Comparison of ENCODE assay signal across 8 cellular contexts in the genomic region with DNA sequence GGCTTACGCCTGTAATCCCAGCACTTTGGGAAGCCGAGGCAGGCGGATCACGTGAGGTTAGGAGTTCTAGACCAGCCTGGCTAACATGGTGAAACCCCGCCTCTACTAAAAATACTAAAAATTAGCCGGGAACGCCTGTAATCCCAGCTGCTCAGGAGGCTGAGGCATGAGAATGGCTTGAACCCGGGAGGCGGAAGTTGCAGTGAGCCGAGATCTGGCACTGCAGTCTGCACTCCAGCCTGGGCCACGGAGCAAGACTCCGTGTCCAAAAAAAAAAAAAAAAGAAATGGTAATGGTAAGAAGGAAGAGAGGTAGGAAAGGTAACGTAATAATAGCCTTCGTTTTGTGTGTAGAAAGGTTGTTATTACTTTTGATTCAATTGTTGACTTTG. TPM values are rescaled to one million over a fixed set of nuclear protein-coding genes. Genes with fewer than 3 reads are reported as not detected.
DNase-seq lines count a peak whose midpoint lies in the region; ATAC-seq, FAIRE-seq and TF ChIP-seq lines count a peak whose summit lies in the region.

No MANE protein-coding gene starts in this region.

- POLR2A ChIA-PET in Caco-2 (lab: Charles Lee): interaction anchor here (0.6 to 3.7 kb wide), 3 partner anchors 39 to 261 kb away, joined by 4 to 64 read pairs (median 23); partner anchors contain the start of gene SUV39H2

- H3K36me3 ChIP-seq in Caco-2 (ENCODE audit: control insufficient read depth, insufficient read depth, low read length): peaks cover 3% of the 10 kb centered on the region
- peaks cover 31% of the 10 kb centered on the region for H3K36me3 ChIP-seq in effector memory CD4-positive, alpha-beta T cell (ENCODE audit: control insufficient read depth, insufficient read depth, low read length)

- peak overlapping the region; percentile 91 for H3K27ac Mint-ChIP-seq in Caco-2 (ENCODE audit: unreplicated experiment)
- peak overlapping the region; percentile 92 to 100 (median 100) for H3K27ac Mint-ChIP-seq in nephron

- no peaks in the 10 kb centered on the region for H3K27me3 ChIP-seq in Caco-2 (replicated peaks; ENCODE audit: control insufficient read depth, insufficient read depth, low read length)
- no peaks in the 10 kb centered on the region for H3K27me3 ChIP-seq in effector memory CD4-positive, alpha-beta T cell (replicated peaks; ENCODE audit: control insufficient read depth, insufficient read depth, low read length, poor library complexity, severe bottlenecking)

- peak overlapping the region; percentile 70 for H3K4me3 Mint-ChIP-seq in Caco-2 (ENCODE audit: unreplicated experiment)
- peak overlapping the region; percentile 90 to 96 (median 92) for H3K4me3 Mint-ChIP-seq in nephron

- no peak for TF ChIP-seq CTCF in Caco-2 (IDR thresholded peaks at IDR 0.05; ENCODE audit: insufficient read depth in 1 of 2, low read depth in 1 of 2, low read length in 1 of 2, severe bottlenecking in 1 of 2, unreplicated experiment in 1 of 2)
- no peak for TF ChIP-seq CTCF in nephron (IDR thresholded peaks at IDR 0.05; ENCODE audit: unreplicated experiment in 3 of 3)

- H3K9me3 Mint-ChIP-seq in Caco-2 (ENCODE audit: unreplicated experiment) (no peaks in the 10 kb centered on the region), nephron (no peaks in the 10 kb centered on the region)

- H3K4me1 Mint-ChIP-seq in Caco-2 (ENCODE audit: low read depth, unreplicated experiment) (peaks cover 14% of the 10 kb centered on the region), nephron (peaks cover 29% of the 10 kb centered on the region)

- H3K27ac ChIP-seq in effector memory CD4-positive, alpha-beta T cell (ENCODE audit: insufficient read depth, low read length, poor library complexity, severe bottlenecking): no peak overlapping the region

- H3K36me3 Mint-ChIP-seq in Caco-2 (ENCODE audit: insufficient read depth, unreplicated experiment) (peaks cover 67% of the 10 kb centered on the region), nephron (ENCODE audit: low read depth) (peaks cover 40% of the 10 kb centered on the region)

- FAIRE-seq in H54 (lab: Jason Lieb, UNC): no peak

- peak overlapping the region; percentile 91 for H3K4me3 ChIP-seq in Caco-2 (ENCODE audit: low read depth, low read length)
- peak overlapping the region; percentile 90 for H3K4me3 ChIP-seq in effector memory CD4-positive, alpha-beta T cell (ENCODE audit: insufficient read depth, low read depth, low read length, poor library complexity, severe bottlenecking)

- no peak for TF ChIP-seq POLR2A in H54 (IDR thresholded peaks at IDR 0.05; ENCODE audit: low read depth, low read length)

- no peaks in the 10 kb centered on the region for H3K9me3 ChIP-seq in Caco-2
- H3K9me3 ChIP-seq in effector memory CD4-positive, alpha-beta T cell (ENCODE audit: control insufficient read depth, low read length): no peaks in the 10 kb centered on the region

- DNase-seq in Caco-2: no peak
- DNase-seq in NCI-H69 (lab: John Stamatoyannopoulos, UW): peak; percentile 9
- no peak for DNase-seq in effector memory CD4-positive, alpha-beta T cell
- DNase-seq in NCI-H2227 (lab: John Stamatoyannopoulos, UW; ENCODE audit: unreplicated experiment): no peak
- no peak for DNase-seq in H54 (ENCODE audit: insufficient read length, low spot score)

- no peak for ATAC-seq in HG03175 (IDR thresholded peaks at IDR 0.05; ENCODE audit: unreplicated experiment)
- no peak for ATAC-seq in HG03159 (IDR thresholded peaks at IDR 0.05; ENCODE audit: unreplicated experiment)

- BruUV-seq in Caco-2 (replicated peaks; lab: Mats Ljungman, UMichigan): no TSS peak

- no peaks in the 10 kb centered on the region for H3K27me3 Mint-ChIP-seq in Caco-2 (ENCODE audit: insufficient read depth, unreplicated experiment)
- H3K27me3 Mint-ChIP-seq in nephron (ENCODE audit: low read depth): no peaks in the 10 kb centered on the region

- no peaks in the 10 kb centered on the region; the same call in 1 of the 2 replicates for H3K4me1 ChIP-seq in Caco-2
- peaks cover 6% of the 10 kb centered on the region for H3K4me1 ChIP-seq in effector memory CD4-positive, alpha-beta T cell (ENCODE audit: control insufficient read depth, insufficient read depth, low read length, poor library complexity, severe bottlenecking)

- CTCF ChIA-PET in Caco-2 (lab: Charles Lee): no interaction called here

- intact Hi-C loops in Caco-2 (cut with micrococcal nuclease; ENCODE audit: unreplicated experiment): loop anchor here (2.0 to 5.0 kb wide), 4 partner anchors 120 to 287 kb away; partner anchors contain the start of gene MEIG1

RNA-seq across cellular contexts. Expression of gene HSPA14, which starts 1.2 kb away (rescaled TPM):
- total RNA-seq in Caco-2 (2022): 36.9 and 39.3 TPM in 2 replicates

RNA-seq across cellular contexts. Expression of gene MSANTD7, which starts 1.2 kb away (rescaled TPM):
- total RNA-seq in Caco-2 (2022): 30.0 and 32.8 TPM in 2 replicates

RNA-seq across cellular contexts. Expression of gene CDNF, which starts 1.5 kb away (rescaled TPM):
- 3.4 and 3.9 TPM in 2 replicates for total RNA-seq in Caco-2 (2022)

RNA-seq across cellular contexts. Expression of gene SUV39H2, which starts 39.4 kb away (rescaled TPM):
- total RNA-seq in Caco-2 (2022): 58.3 and 60.4 TPM in 2 replicates
